ENCODE assay signal across 1 cellular context in the genomic region with DNA sequence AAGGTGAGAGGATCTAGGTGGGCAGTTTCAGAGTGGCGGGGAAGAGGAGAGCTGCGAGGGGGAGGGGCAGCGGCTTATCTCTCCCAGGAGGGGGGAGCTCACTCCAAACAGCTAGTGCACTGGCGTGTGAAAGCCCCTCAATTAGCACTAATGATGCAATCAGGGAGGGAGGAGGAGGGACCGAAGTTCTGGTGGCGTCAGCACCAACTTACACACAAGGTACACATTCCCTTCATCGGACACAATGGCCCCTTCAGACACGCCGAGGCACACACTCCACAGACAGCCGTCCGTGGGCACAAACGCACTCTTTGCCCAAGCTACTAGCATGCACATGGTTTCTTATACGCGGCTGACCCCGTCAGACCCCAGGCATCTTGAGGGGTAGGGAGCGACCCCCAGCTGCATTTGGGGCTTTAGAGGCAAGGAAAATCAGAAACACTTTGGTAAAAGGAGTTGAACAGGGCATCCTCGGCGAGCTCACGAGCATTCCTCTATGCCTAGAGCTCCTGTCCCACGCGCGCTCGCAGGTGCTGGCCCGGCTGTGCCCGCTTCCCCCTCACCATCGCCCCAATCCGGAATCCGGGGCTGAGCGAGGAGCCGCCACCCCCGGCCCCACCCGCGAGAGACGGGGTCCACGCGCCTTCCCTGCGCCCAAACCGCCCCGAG.
A peak's percentile ranks its signal among the peaks of the same experiment; 100 is the strongest.
TF ChIP-seq lines count a peak whose summit lies in the region.

No MANE protein-coding gene starts in this region.

TF ChIP-seq in HEK293, 187 proteins besides CTCF, POLR2A, EP300 and RAD21 (continued from another document):
- TF ChIP-seq, protein P1, sequence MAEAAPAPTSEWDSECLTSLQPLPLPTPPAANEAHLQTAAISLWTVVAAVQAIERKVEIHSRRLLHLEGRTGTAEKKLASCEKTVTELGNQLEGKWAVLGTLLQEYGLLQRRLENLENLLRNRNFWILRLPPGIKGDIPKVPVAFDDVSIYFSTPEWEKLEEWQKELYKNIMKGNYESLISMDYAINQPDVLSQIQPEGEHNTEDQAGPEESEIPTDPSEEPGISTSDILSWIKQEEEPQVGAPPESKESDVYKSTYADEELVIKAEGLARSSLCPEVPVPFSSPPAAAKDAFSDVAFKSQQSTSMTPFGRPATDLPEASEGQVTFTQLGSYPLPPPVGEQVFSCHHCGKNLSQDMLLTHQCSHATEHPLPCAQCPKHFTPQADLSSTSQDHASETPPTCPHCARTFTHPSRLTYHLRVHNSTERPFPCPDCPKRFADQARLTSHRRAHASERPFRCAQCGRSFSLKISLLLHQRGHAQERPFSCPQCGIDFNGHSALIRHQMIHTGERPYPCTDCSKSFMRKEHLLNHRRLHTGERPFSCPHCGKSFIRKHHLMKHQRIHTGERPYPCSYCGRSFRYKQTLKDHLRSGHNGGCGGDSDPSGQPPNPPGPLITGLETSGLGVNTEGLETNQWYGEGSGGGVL (tag by site-specific recombination; IDR thresholded peaks at IDR 0.05) = peak; percentile 99
- TF ChIP-seq ZNF596 (tag by site-specific recombination; IDR thresholded peaks at IDR 0.05) (0 out of 2 replicates have a peak, but pooled peaks have one; percentile 34), ZBTB21 (tag by site-specific recombination; IDR thresholded peaks at IDR 0.05) (peak; percentile 83), ZBTB8A (tag by site-specific recombination; IDR thresholded peaks at IDR 0.05) (0 out of 2 replicates have a peak, but pooled peaks have one; percentile 50), ZNF324 (tag by site-specific recombination; IDR thresholded peaks at IDR 0.05) (peak; percentile 59; the same call in 1 of the 2 replicates), KLF1 (tag by site-specific recombination; IDR thresholded peaks at IDR 0.05) (no peak), ZNF843 (tag by site-specific recombination; IDR thresholded peaks at IDR 0.05) (0 out of 2 replicates have a peak, but pooled peaks have one; percentile 16), KLF8 (tag by site-specific recombination; IDR thresholded peaks at IDR 0.05) (peak; percentile 39; the same call in 1 of the 2 replicates), OSR2 (tag by site-specific recombination; IDR thresholded peaks at IDR 0.05) (peak; percentile 27; the same call in 1 of the 2 replicates), SP3 (tag by site-specific recombination; IDR thresholded peaks at IDR 0.05) (peak; percentile 46), IKZF3 (tag by site-specific recombination; IDR thresholded peaks at IDR 0.05) (peak; percentile 69), ZFP69B (tag by site-specific recombination; IDR thresholded peaks at IDR 0.05) (peak; percentile 35; the same call in 1 of the 2 replicates), ZIC2 (tag by site-specific recombination; IDR thresholded peaks at IDR 0.05) (peak; percentile 75), ZNF48 (tag by site-specific recombination; IDR thresholded peaks at IDR 0.05) (no peak), ZBTB48 (tag by site-specific recombination; IDR thresholded peaks at IDR 0.05) (peak; percentile 90), SP2 (tag by site-specific recombination; IDR thresholded peaks at IDR 0.05) (peak; percentile 41; the same call in 1 of the 2 replicates), GLI4 (tag by site-specific recombination; IDR thresholded peaks at IDR 0.05) (no peak), FEZF1 (tag by site-specific recombination; IDR thresholded peaks at IDR 0.05) (no peak), ZSCAN30 (tag by site-specific recombination; IDR thresholded peaks at IDR 0.05) (peak; percentile 50; the same call in 1 of the 2 replicates), SP7 (tag by site-specific recombination; IDR thresholded peaks at IDR 0.05) (peak; percentile 96), GLI2 (tag by site-specific recombination; IDR thresholded peaks at IDR 0.05; ENCODE audit: borderline replicate concordance, low read depth) (no peak), ZNF366 (tag by site-specific recombination; conservative IDR thresholded peaks at IDR 0.05) (peak; percentile 44; the same call in 1 of the 2 replicates), GLIS2 (tag by site-specific recombination; IDR thresholded peaks at IDR 0.05) (0 out of 2 replicates have a peak, but pooled peaks have one; percentile 28), ZNF132 (tag by site-specific recombination; IDR thresholded peaks at IDR 0.05; ENCODE audit: borderline replicate concordance) (no peak), KLF10 (tag by site-specific recombination; IDR thresholded peaks at IDR 0.05) (peak; percentile 45; the same call in 1 of the 2 replicates), WT1 (tag by site-specific recombination; IDR thresholded peaks at IDR 0.05) (peak; percentile 76), TRIM28 (IDR thresholded peaks at IDR 0.05; ENCODE audit: borderline replicate concordance, low read length) (no peak), ZNF677 (tag by site-specific recombination; IDR thresholded peaks at IDR 0.05) (no peak), ZFHX2 (tag by site-specific recombination; conservative IDR thresholded peaks at IDR 0.05) (peak; percentile 25; the same call in 1 of the 2 replicates), ZNF341 (tag by site-specific recombination; IDR thresholded peaks at IDR 0.05; ENCODE audit: low read depth) (peak; percentile 59), PRDM1 (tag by site-specific recombination; IDR thresholded peaks at IDR 0.05) (peak; percentile 69), ZNF146 (tag by site-specific recombination; IDR thresholded peaks at IDR 0.05) (no peak), ZNF558 (tag by site-specific recombination; IDR thresholded peaks at IDR 0.05) (0 out of 2 replicates have a peak, but pooled peaks have one; percentile 16), ZBTB17 (tag by site-specific recombination; IDR thresholded peaks at IDR 0.05) (peak; percentile 55), KLF9 (tag by site-specific recombination; IDR thresholded peaks at IDR 0.05; ENCODE audit: low read depth) (peak; percentile 59; the same call in 1 of the 2 replicates), ZNF837 (tag by site-specific recombination; IDR thresholded peaks at IDR 0.05) (no peak), KLF16 (tag by site-specific recombination; IDR thresholded peaks at IDR 0.05) (peak; percentile 58), MEIS1 (CRISPR knock-in tag; IDR thresholded peaks at IDR 0.05; ENCODE audit: borderline replicate concordance) (no peak), ZEB2 (tag by site-specific recombination; IDR thresholded peaks at IDR 0.05) (peak; percentile 85)
- TF ChIP-seq, protein P2, sequence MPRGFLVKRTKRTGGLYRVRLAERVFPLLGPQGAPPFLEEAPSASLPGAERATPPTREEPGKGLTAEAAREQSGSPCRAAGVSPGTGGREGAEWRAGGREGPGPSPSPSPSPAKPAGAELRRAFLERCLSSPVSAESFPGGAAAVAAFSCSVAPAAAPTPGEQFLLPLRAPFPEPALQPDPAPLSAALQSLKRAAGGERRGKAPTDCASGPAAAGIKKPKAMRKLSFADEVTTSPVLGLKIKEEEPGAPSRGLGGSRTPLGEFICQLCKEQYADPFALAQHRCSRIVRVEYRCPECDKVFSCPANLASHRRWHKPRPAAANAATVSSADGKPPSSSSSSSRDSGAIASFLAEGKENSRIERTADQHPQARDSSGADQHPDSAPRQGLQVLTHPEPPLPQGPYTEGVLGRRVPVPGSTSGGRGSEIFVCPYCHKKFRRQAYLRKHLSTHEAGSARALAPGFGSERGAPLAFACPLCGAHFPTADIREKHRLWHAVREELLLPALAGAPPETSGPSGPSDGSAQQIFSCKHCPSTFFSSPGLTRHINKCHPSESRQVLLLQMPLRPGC (tag by site-specific recombination; IDR thresholded peaks at IDR 0.05) = 0 out of 2 replicates have a peak, but pooled peaks have one; percentile 20
- TF ChIP-seq, protein P3, sequence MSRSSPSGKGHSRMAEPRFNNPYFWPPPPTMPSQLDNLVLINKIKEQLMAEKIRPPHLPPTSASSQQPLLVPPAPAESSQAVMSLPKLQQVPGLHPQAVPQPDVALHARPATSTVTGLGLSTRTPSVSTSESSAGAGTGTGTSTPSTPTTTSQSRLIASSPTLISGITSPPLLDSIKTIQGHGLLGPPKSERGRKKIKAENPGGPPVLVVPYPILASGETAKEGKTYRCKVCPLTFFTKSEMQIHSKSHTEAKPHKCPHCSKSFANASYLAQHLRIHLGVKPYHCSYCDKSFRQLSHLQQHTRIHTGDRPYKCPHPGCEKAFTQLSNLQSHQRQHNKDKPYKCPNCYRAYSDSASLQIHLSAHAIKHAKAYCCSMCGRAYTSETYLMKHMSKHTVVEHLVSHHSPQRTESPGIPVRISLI (tag by site-specific recombination; IDR thresholded peaks at IDR 0.05) = no peak
- TF ChIP-seq, protein P4, sequence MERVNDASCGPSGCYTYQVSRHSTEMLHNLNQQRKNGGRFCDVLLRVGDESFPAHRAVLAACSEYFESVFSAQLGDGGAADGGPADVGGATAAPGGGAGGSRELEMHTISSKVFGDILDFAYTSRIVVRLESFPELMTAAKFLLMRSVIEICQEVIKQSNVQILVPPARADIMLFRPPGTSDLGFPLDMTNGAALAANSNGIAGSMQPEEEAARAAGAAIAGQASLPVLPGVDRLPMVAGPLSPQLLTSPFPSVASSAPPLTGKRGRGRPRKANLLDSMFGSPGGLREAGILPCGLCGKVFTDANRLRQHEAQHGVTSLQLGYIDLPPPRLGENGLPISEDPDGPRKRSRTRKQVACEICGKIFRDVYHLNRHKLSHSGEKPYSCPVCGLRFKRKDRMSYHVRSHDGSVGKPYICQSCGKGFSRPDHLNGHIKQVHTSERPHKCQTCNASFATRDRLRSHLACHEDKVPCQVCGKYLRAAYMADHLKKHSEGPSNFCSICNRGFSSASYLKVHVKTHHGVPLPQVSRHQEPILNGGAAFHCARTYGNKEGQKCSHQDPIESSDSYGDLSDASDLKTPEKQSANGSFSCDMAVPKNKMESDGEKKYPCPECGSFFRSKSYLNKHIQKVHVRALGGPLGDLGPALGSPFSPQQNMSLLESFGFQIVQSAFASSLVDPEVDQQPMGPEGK (tag by site-specific recombination; IDR thresholded peaks at IDR 0.05) = peak; percentile 93
- TF ChIP-seq, protein P5, sequence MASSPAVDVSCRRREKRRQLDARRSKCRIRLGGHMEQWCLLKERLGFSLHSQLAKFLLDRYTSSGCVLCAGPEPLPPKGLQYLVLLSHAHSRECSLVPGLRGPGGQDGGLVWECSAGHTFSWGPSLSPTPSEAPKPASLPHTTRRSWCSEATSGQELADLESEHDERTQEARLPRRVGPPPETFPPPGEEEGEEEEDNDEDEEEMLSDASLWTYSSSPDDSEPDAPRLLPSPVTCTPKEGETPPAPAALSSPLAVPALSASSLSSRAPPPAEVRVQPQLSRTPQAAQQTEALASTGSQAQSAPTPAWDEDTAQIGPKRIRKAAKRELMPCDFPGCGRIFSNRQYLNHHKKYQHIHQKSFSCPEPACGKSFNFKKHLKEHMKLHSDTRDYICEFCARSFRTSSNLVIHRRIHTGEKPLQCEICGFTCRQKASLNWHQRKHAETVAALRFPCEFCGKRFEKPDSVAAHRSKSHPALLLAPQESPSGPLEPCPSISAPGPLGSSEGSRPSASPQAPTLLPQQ (tag by site-specific recombination; IDR thresholded peaks at IDR 0.05) = peak; percentile 55
- TF ChIP-seq, protein P6, sequence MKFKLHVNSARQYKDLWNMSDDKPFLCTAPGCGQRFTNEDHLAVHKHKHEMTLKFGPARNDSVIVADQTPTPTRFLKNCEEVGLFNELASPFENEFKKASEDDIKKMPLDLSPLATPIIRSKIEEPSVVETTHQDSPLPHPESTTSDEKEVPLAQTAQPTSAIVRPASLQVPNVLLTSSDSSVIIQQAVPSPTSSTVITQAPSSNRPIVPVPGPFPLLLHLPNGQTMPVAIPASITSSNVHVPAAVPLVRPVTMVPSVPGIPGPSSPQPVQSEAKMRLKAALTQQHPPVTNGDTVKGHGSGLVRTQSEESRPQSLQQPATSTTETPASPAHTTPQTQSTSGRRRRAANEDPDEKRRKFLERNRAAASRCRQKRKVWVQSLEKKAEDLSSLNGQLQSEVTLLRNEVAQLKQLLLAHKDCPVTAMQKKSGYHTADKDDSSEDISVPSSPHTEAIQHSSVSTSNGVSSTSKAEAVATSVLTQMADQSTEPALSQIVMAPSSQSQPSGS (tag by site-specific recombination; IDR thresholded peaks at IDR 0.05; ENCODE audit: low read depth) = peak; percentile 68
- TF ChIP-seq, protein P7, sequence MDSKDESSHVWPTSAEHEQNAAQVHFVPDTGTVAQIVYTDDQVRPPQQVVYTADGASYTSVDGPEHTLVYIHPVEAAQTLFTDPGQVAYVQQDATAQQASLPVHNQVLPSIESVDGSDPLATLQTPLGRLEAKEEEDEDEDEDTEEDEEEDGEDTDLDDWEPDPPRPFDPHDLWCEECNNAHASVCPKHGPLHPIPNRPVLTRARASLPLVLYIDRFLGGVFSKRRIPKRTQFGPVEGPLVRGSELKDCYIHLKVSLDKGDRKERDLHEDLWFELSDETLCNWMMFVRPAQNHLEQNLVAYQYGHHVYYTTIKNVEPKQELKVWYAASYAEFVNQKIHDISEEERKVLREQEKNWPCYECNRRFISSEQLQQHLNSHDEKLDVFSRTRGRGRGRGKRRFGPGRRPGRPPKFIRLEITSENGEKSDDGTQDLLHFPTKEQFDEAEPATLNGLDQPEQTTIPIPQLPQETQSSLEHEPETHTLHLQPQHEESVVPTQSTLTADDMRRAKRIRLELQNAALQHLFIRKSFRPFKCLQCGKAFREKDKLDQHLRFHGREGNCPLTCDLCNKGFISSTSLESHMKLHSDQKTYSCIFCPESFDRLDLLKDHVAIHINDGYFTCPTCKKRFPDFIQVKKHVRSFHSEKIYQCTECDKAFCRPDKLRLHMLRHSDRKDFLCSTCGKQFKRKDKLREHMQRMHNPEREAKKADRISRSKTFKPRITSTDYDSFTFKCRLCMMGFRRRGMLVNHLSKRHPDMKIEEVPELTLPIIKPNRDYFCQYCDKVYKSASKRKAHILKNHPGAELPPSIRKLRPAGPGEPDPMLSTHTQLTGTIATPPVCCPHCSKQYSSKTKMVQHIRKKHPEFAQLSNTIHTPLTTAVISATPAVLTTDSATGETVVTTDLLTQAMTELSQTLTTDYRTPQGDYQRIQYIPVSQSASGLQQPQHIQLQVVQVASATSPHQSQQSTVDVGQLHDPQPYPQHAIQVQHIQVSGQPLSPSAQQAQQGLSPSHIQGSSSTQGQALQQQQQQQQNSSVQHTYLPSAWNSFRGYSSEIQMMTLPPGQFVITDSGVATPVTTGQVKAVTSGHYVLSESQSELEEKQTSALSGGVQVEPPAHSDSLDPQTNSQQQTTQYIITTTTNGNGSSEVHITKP (tag by site-specific recombination; IDR thresholded peaks at IDR 0.05) = 0 out of 2 replicates have a peak, but pooled peaks have one; percentile 10
